8 cellular contexts compared by ENCODE assay signal in genomic region chr5:93579561-93580386, GRCh38. TPM values are rescaled to one million over a fixed set of nuclear protein-coding genes. Genes with fewer than 3 reads are reported as not detected.
A peak's percentile ranks its signal among the peaks of the same experiment; 100 is the strongest.
DNase-seq lines count a peak whose midpoint lies in the region; ATAC-seq and TF ChIP-seq lines count a peak whose summit lies in the region.

No MANE protein-coding gene starts in this region.

- H3K9me3 ChIP-seq in SK-N-MC (ENCODE audit: low read depth, low read length): no peaks in the 10 kb centered on the region

- H3K4me1 Mint-ChIP-seq in naive B cell: peaks cover 16 to 26% (median 20%) of the 10 kb centered on the region in 3 donors

- H3K27ac Mint-ChIP-seq in naive B cell: peak overlapping the region in 2 of 6 donors; percentile 80 to 82

- ATAC-seq in naive B cell (ENCODE audit: low read depth in 2 of 2): peak in 1 of 2 donors; percentile 16
- no peak for ATAC-seq in HG03378 (IDR thresholded peaks at IDR 0.05; ENCODE audit: unreplicated experiment)

- H3K9me3 Mint-ChIP-seq in naive B cell: peaks cover 0 to 3% (median 0%) of the 10 kb centered on the region in 7 donors

- H3K9ac ChIP-seq in SK-N-MC (ENCODE audit: insufficient read length): peak overlapping the region; percentile 86

- H3K36me3 Mint-ChIP-seq in naive B cell: peaks cover 0 to 8% of the 10 kb centered on the region in 2 donors

- H3K36me3 ChIP-seq in SK-N-MC (ENCODE audit: insufficient read depth, low read length): no peaks in the 10 kb centered on the region

- H3K27ac ChIP-seq in SK-N-MC: no peak overlapping the region

- H3K4me3 ChIP-seq in SK-N-MC: peak overlapping the region; percentile 99
- peak overlapping the region; percentile 59 for H3K4me3 ChIP-seq in epithelial cell of esophagus (ENCODE audit: low read length)

- TF ChIP-seq CTCF in epithelial cell of esophagus (IDR thresholded peaks at IDR 0.05; ENCODE audit: insufficient read depth, low read depth, low read length, missing control alignments): no peak

- H3K4me3 Mint-ChIP-seq in naive B cell: peak overlapping the region in 6 of 8 donors; percentile 58 to 90 (median 84)

- DNase-seq in NCI-H524 (lab: John Stamatoyannopoulos, UW): peak; percentile 23 to 55
- DNase-seq in NCI-H524 treated with DMSO at 0.1 percent for 48 hours (lab: John Stamatoyannopoulos, UW): no peak
- DNase-seq in SK-N-MC (ENCODE audit: low read depth, low spot score): no peak
- DNase-seq in epithelial cell of esophagus (ENCODE audit: low read depth): peak; percentile 34
- DNase-seq in naive B cell: no peak
- DNase-seq in activated CD4-positive, alpha-beta T cell treated with anti-CD3 and anti-CD28 coated beads for 48 hours: no peak
- no peak for DNase-seq in T-helper 9 cell

- peaks cover 39 to 57% (median 50%) of the 10 kb centered on the region in 3 donors for H3K27me3 Mint-ChIP-seq in naive B cell

RNA-seq across cellular contexts. Expression of gene NR2F1-AS1, which starts 1.2 kb away (rescaled TPM):
- not detected for polyA plus RNA-seq in naive B cell (ENCODE audit: low read depth in 6 of 6)

RNA-seq across cellular contexts. Expression of gene NR2F1, which starts 3.2 kb away (rescaled TPM):
- polyA plus RNA-seq in naive B cell (ENCODE audit: low read depth in 6 of 6): not detected

Comparison
In these comparisons a context has a peak if more than half of its experiments do, and no peak if none do; other contexts are left out.
1. DNase-seq: peak in NCI-H524 (2 of 2) and epithelial cell of esophagus (single experiment); none in NCI-H524 treated with DMSO at 0.1 percent for 48 hours (single experiment), SK-N-MC (single experiment), naive B cell (single experiment), activated CD4-positive, alpha-beta T cell treated with anti-CD3 and anti-CD28 coated beads for 48 hours (single experiment) and T-helper 9 cell (single experiment).